8 cellular contexts compared by ENCODE assay signal in the genomic region with DNA sequence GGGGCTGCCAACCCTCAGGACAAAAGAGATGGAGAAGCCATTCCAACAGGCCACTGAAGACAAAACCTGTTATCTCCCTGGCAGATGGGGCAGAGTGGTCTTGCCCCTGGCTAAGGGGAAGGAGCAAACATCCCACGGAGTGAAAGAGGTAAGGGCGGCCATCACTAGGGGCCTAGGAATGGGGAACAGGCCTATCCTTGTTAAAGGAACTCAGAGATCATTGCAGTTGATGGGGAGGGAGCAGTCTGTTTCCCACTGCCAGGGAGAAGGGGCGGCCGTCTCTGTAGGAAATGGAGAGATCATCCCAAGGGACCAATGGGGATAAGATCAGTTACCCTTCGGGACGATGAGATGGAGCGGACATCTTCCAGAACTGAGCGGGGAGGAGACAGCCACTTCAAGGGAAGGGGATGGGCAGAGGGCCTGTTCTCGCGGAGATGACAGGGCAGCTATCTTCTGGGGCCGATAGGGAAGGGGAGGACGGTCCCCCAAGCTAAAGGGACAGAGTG. TPM values are rescaled to one million over a fixed set of nuclear protein-coding genes. Genes with fewer than 3 reads are reported as not detected.
A peak's percentile ranks its signal among the peaks of the same experiment; 100 is the strongest.
DNase-seq lines count a peak whose midpoint lies in the region; ATAC-seq and TF ChIP-seq lines count a peak whose summit lies in the region.

No MANE protein-coding gene starts in this region.

- TF ChIP-seq CTCF in OCI-LY7 (conservative IDR thresholded peaks at IDR 0.05; ENCODE audit: low read length) (no peak), epithelial cell of esophagus (IDR thresholded peaks at IDR 0.05; ENCODE audit: insufficient read depth, low read depth, low read length, missing control alignments) (no peak), osteocyte (IDR thresholded peaks at IDR 0.05) (no peak)

- DNase-seq in DMS79 (lab: John Stamatoyannopoulos, UW), result peak; percentile 19
- no peak for DNase-seq in OCI-LY7 (ENCODE audit: low spot score)
- DNase-seq in epithelial cell of esophagus (ENCODE audit: low read depth), result no peak
- DNase-seq in osteocyte (ENCODE audit: extremely low spot score, unreplicated experiment), result no peak
- DNase-seq in GM19240 (ENCODE audit: insufficient read length, low spot score), result no peak
- no peak for DNase-seq in cerebellar nuclear complex (lab: John Stamatoyannopoulos, UW)
- DNase-seq in NCI-H82 treated with DMSO at 0.1 percent for 48 hours (lab: John Stamatoyannopoulos, UW; ENCODE audit: unreplicated experiment), result no peak

- TSS peak; percentile 66 for BruUV-seq in OCI-LY7 (replicated peaks; lab: Mats Ljungman, UMichigan)

- CTCF ChIA-PET in OCI-LY7 (lab: Charles Lee; ENCODE audit: unreplicated experiment), result interaction anchor here (0.5 to 1.8 kb wide), 9 partner anchors 10 to 446 kb away, joined by 3 to 7 read pairs (median 4); no protein-coding TSS in a partner anchor

- H3K27me3 Mint-ChIP-seq in osteocyte (ENCODE audit: unreplicated experiment), result no peaks in the 10 kb centered on the region

- POLR2A ChIA-PET in OCI-LY7 (lab: Charles Lee), result interaction anchor here (0.6 to 2.3 kb wide), 13 partner anchors 9 to 356 kb away, joined by 3 to 11 read pairs (median 5); partner anchors contain the start of gene SLC9A5

- peak overlapping the region; percentile 15 for H3K27ac ChIP-seq in OCI-LY7 (ENCODE audit: low read depth, low read length, poor library complexity, severe bottlenecking)

- H3K9me3 ChIP-seq in OCI-LY7 (ENCODE audit: low read length), result no peaks in the 10 kb centered on the region

- peaks cover 13% of the 10 kb centered on the region for H3K79me2 ChIP-seq in OCI-LY7 (ENCODE audit: insufficient read depth, low read depth, low read length)

- intact Hi-C loops in OCI-LY7 (cut with micrococcal nuclease; ENCODE audit: unreplicated experiment), result loop anchor here (2.0 to 5.0 kb wide), 2 partner anchors 34 to 209 kb away; partner anchors contain the start of gene E2F4

- no peaks in the 10 kb centered on the region for H3K9me3 Mint-ChIP-seq in osteocyte (ENCODE audit: unreplicated experiment)

- peak overlapping the region; percentile 95 for H3K4me2 ChIP-seq in OCI-LY7 (ENCODE audit: low read length)

- no peaks in the 10 kb centered on the region for H3K9me2 ChIP-seq in OCI-LY7 (ENCODE audit: insufficient read depth, low read length)

- H2AFZ ChIP-seq in OCI-LY7 (ENCODE audit: low read length), result peak overlapping the region; percentile 76; the same call in 1 of the 2 replicates

- peaks cover 33% of the 10 kb centered on the region for H3K36me3 ChIP-seq in OCI-LY7 (ENCODE audit: insufficient read depth, low read length)

- peaks cover 31% of the 10 kb centered on the region for H3K4me1 Mint-ChIP-seq in osteocyte (ENCODE audit: unreplicated experiment)

- peaks cover 20% of the 10 kb centered on the region for H3K36me3 Mint-ChIP-seq in osteocyte (ENCODE audit: unreplicated experiment)

- ATAC-seq in HG03460 (IDR thresholded peaks at IDR 0.05; ENCODE audit: unreplicated experiment), result no peak

- peaks cover 18% of the 10 kb centered on the region for H3K4me1 ChIP-seq in OCI-LY7 (ENCODE audit: insufficient read depth, low read length, poor library complexity, severe bottlenecking)

- H3K4me3 ChIP-seq in OCI-LY7 (ENCODE audit: low read depth, low read length, poor library complexity, severe bottlenecking) (peak overlapping the region; percentile 95), epithelial cell of esophagus (ENCODE audit: low read length) (peak overlapping the region; percentile 100)

- no peaks in the 10 kb centered on the region for H4K20me1 ChIP-seq in OCI-LY7 (ENCODE audit: insufficient read depth, low read length)

- H3K4me3 Mint-ChIP-seq in osteocyte (ENCODE audit: unreplicated experiment), result peak overlapping the region; percentile 100

- H3K27ac Mint-ChIP-seq in osteocyte (ENCODE audit: unreplicated experiment), result peak overlapping the region; percentile 99

RNA-seq across cellular contexts. Expression of gene TMEM208, which starts 0.6 kb away (rescaled TPM):
- total RNA-seq in OCI-LY7 (2014; rRNA removed; shearing (Covaris generic)), result 19.9 and 36.7 TPM in 2 replicates
- 22.5 and 26.4 TPM in 2 replicates for total RNA-seq in OCI-LY7 (2022)
- 41.0 and 44.5 TPM in 2 replicates for total RNA-seq in osteocyte

RNA-seq across cellular contexts. Expression of gene FHOD1, which starts 20.9 kb away (rescaled TPM):
- 16.0 and 16.5 TPM in 2 replicates for total RNA-seq in OCI-LY7 (2014; rRNA removed; shearing (Covaris generic))
- 44.1 and 55.0 TPM in 2 replicates for total RNA-seq in OCI-LY7 (2022)
- total RNA-seq in osteocyte, result 60.0 and 71.7 TPM in 2 replicates

RNA-seq across cellular contexts. Expression of gene SLC9A5, which starts 22.4 kb away (rescaled TPM):
- total RNA-seq in OCI-LY7 (2014; rRNA removed; shearing (Covaris generic)), result 0.36 and 2.7 TPM in 2 replicates
- total RNA-seq in OCI-LY7 (2022), result 3.6 and 4.2 TPM in 2 replicates
- total RNA-seq in osteocyte, result 4.2 and 4.4 TPM in 2 replicates

RNA-seq across cellular contexts. Expression of gene ELMO3, which starts 27.4 kb away (rescaled TPM):
- 7.7 and 7.8 TPM in 2 replicates for total RNA-seq in OCI-LY7 (2014; rRNA removed; shearing (Covaris generic))
- total RNA-seq in OCI-LY7 (2022) (7.6 and 9.0 TPM in 2 replicates), osteocyte (1.7 and 2.1 TPM in 2 replicates)

RNA-seq across cellular contexts. Expression of gene E2F4, which starts 34.4 kb away (rescaled TPM):
- 139 and 157 TPM in 2 replicates for total RNA-seq in OCI-LY7 (2014; rRNA removed; shearing (Covaris generic))
- 108 and 124 TPM in 2 replicates for total RNA-seq in OCI-LY7 (2022)
- 40.0 and 43.4 TPM in 2 replicates for total RNA-seq in osteocyte
